Comparison of ENCODE assay signal across 8 cellular contexts in genomic region chr1:203268901-203269653, GRCh38.
DNase-seq lines count a peak whose midpoint lies in the region; ATAC-seq and TF ChIP-seq lines count a peak whose summit lies in the region.

No MANE protein-coding gene starts in this region.

- H3K36me3 Mint-ChIP-seq in stimulated activated effector memory CD8-positive, alpha-beta T cell treated with anti-CD3 and anti-CD28 coated beads, Interleukin-12 subunit alpha, Interleukin-12 subunit beta, amount 100 ng/mL, for 72 hours, result peaks cover 8% of the 10 kb centered on the region

- H3K27ac ChIP-seq in KMS-11, result peak overlapping the region; percentile 40; the same call in 1 of the 2 replicates
- H3K27ac ChIP-seq in angular gyrus (ENCODE audit: low read depth, low read length), result peak overlapping the region; percentile 81

- H4K20me1 ChIP-seq in KMS-11 (ENCODE audit: insufficient read depth), result no peaks in the 10 kb centered on the region

- H3K27ac Mint-ChIP-seq in stimulated activated effector memory CD8-positive, alpha-beta T cell treated with anti-CD3 and anti-CD28 coated beads, Interleukin-12 subunit alpha, Interleukin-12 subunit beta, amount 100 ng/mL, for 72 hours, result no peak overlapping the region

- peak; percentile 53 for DNase-seq in activated CD4-positive, alpha-beta T cell treated with anti-CD3 and anti-CD28 coated beads for 48 hours
- DNase-seq in activated CD4-positive, alpha-beta T cell treated with anti-CD3 and anti-CD28 coated beads, Interleukin-2, amount 50 U/mL, for 4 hours, result no peak
- DNase-seq in NOMO-1 treated with dmso at 0.1 percent for 144 hours (lab: John Stamatoyannopoulos, UW; ENCODE audit: unreplicated experiment) (peak; percentile 57), iPS DF 4.7 (ENCODE audit: extremely low read depth, low spot score) (peak; percentile 62)
- DNase-seq in stimulated activated effector memory CD8-positive, alpha-beta T cell treated with anti-CD3 and anti-CD28 coated beads, Interleukin-12 subunit alpha, Interleukin-12 subunit beta, amount 100 ng/mL, for 72 hours (ENCODE audit: low spot score in 2 of 2), result peak in 1 of 2 donors; percentile 68
- DNase-seq in activated CD8-positive, alpha-beta memory T cell treated with anti-CD3 and anti-CD28 coated beads for 24 hours, result no peak

- H3K4me3 Mint-ChIP-seq in stimulated activated effector memory CD8-positive, alpha-beta T cell treated with anti-CD3 and anti-CD28 coated beads, Interleukin-12 subunit alpha, Interleukin-12 subunit beta, amount 100 ng/mL, for 72 hours, result no peak overlapping the region

- no peak overlapping the region for H3K4me3 ChIP-seq in KMS-11 (IDR thresholded peaks at IDR 0.05; ENCODE audit: insufficient read depth, low read depth, low read length)

- H3K9ac ChIP-seq in KMS-11, result peak overlapping the region; percentile 11; the same call in 1 of the 2 replicates

- H3K27me3 ChIP-seq in KMS-11 (ENCODE audit: insufficient read depth, low read depth), result no peaks in the 10 kb centered on the region

- peaks cover 26% of the 10 kb centered on the region for H3K4me1 Mint-ChIP-seq in stimulated activated effector memory CD8-positive, alpha-beta T cell treated with anti-CD3 and anti-CD28 coated beads, Interleukin-12 subunit alpha, Interleukin-12 subunit beta, amount 100 ng/mL, for 72 hours

- H3K79me2 ChIP-seq in KMS-11 (ENCODE audit: insufficient read depth, low read depth), result peaks cover 1% of the 10 kb centered on the region; the same call in 1 of the 2 replicates

- H3K9me3 Mint-ChIP-seq in stimulated activated effector memory CD8-positive, alpha-beta T cell treated with anti-CD3 and anti-CD28 coated beads, Interleukin-12 subunit alpha, Interleukin-12 subunit beta, amount 100 ng/mL, for 72 hours, result no peaks in the 10 kb centered on the region

- H3K36me3 ChIP-seq in KMS-11 (ENCODE audit: insufficient read depth), result no peaks in the 10 kb centered on the region

- peak; percentile 100 for TF ChIP-seq CTCF in KMS-11 (conservative IDR thresholded peaks at IDR 0.05; ENCODE audit: low read depth, low read length)

- H2AFZ ChIP-seq in KMS-11 (ENCODE audit: low read depth), result peak overlapping the region; percentile 45; the same call in 1 of the 2 replicates

- H3K4me2 ChIP-seq in KMS-11, result peak overlapping the region; percentile 14; the same call in 1 of the 2 replicates

- peak; percentile 31 for ATAC-seq in stimulated activated effector memory CD8-positive, alpha-beta T cell treated with anti-CD3 and anti-CD28 coated beads, Interleukin-12 subunit alpha, Interleukin-12 subunit beta, amount 100 ng/mL, for 72 hours

- peaks cover 63% of the 10 kb centered on the region for H3K4me1 ChIP-seq in KMS-11 (ENCODE audit: low read depth, poor library complexity, severe bottlenecking)

Comparison
In these comparisons a context has a peak if more than half of its experiments do, and no peak if none do; other contexts are left out.
1. DNase-seq: peak in activated CD4-positive, alpha-beta T cell treated with anti-CD3 and anti-CD28 coated beads for 48 hours (single experiment), NOMO-1 treated with dmso at 0.1 percent for 144 hours (single experiment) and iPS DF 4.7 (single experiment); none in activated CD4-positive, alpha-beta T cell treated with anti-CD3 and anti-CD28 coated beads, Interleukin-2, amount 50 U/mL, for 4 hours (0 of 2) and activated CD8-positive, alpha-beta memory T cell treated with anti-CD3 and anti-CD28 coated beads for 24 hours (single experiment).